In genomic region chr10:77474939-77475338, GRCh38 we compare ENCODE assay signal across 9 cellular contexts.
"Had no signal": no experiment of that assay in that cellular context is flagged by ENCODE, and none has a peak within 500 bp of the region (broad histone marks: within the 10 kb centered on the region; RNA-seq: fewer than 3 reads in every experiment).

No MANE protein-coding gene starts in this region.

- FAIRE-seq: HTR-8/SVneo, K562 had no signal

- H3K27ac ChIP-seq: GM23248 had no signal

- DNase-seq: GM23248, GOT3, H7, HFFc6, IMR-90 had no signal

- ATAC-seq: HCT116, K562 had no signal

- H3K4me3 Mint-ChIP-seq: HFFc6 had no signal

- H3K27ac Mint-ChIP-seq: HFFc6 had no signal

- H3K4me3 ChIP-seq: GM23248, HAP-1, K562 had no signal

- H3K36me3 ChIP-seq: HAP-1 had no signal

- H3K4me1 ChIP-seq: HAP-1 had no signal

- H3K9me3 ChIP-seq: HAP-1 had no signal

- H3K9ac ChIP-seq: GM23248 had no signal

- H3K9me3 Mint-ChIP-seq: HFFc6 had no signal
